In the genomic region with DNA sequence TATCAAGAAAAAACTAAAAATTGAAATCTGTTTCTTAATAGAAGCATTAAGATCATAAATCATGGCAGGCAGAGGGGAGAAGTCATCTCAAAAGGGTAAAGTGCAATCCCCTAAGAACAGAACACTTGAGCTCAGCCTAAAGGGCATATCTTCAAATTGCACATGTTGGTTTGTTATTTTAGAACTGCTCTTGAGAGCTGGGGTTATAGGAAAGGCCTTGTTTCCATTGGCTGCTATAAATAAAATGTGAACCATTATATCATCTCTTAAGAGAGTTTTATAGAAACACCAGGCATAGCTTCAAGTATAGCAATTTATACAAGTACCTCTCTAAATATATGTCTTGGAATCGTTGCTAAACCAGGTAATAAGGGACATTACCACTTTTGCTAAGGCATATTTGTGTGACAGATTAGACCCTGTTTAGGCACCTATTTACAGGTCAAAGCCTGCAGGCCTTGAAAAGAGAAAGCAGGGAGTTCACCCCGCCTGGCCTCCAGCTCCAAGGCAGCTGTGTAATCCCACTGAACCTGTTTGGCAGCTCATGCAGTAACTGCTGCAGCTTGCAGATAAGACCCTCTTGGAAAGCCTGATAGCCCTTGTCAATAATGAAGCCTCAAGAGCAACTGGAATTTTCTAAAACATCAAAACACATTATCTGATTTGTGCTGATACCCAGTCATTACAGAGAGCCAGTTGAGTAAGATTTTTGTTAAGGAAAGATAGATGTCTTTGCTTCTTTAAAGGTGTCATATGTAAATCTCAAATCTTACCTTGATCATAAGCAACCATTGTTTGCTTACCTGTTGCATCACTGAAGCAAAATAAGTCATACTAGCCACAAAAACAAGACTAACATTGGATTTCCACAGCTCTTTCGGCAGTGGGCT, we compare ENCODE assay signal across 9 cellular contexts. TPM values are rescaled to one million over a fixed set of nuclear protein-coding genes. Genes with fewer than 3 reads are reported as not detected.
DNase-seq lines count a peak whose midpoint lies in the region; ATAC-seq and TF ChIP-seq lines count a peak whose summit lies in the region.
"Had no signal": no experiment of that assay in that cellular context is flagged by ENCODE, and none has a peak within 500 bp of the region (broad histone marks: within the 10 kb centered on the region; RNA-seq: fewer than 3 reads in every experiment).

No MANE protein-coding gene starts in this region.

- H3K4me1 ChIP-seq in HCT116 (ENCODE audit: control insufficient read depth in 1 of 2, insufficient read depth in 2 of 2, low read length in 2 of 2) (peaks cover 24 to 25% of the 10 kb centered on the region in 2 experiments), neural progenitor cell (peaks cover 15% of the 10 kb centered on the region)

- DNase-seq in HCT116 (ENCODE audit: low read depth, low spot score): no peak
- peak; percentile 100 for DNase-seq in NCI-H510A treated with DMSO at 0.1 percent for 48 hours (lab: John Stamatoyannopoulos, UW)
- peak; percentile 78 for DNase-seq in fibroblast of villous mesenchyme (ENCODE audit: low read depth)
- peak; percentile 60 for DNase-seq in neural progenitor cell (ENCODE audit: low spot score)
- no peak for DNase-seq in stimulated activated CD4-positive, alpha-beta T cell treated with anti-CD3 and anti-CD28 coated beads, Interleukin-4, amount 100 ng/mL, for 24 hours
- DNase-seq in HFFc6: no peak
- DNase-seq in NCI-H1694 (lab: John Stamatoyannopoulos, UW): no peak
- DNase-seq in T-helper 17 cell: no peak
- DNase-seq: activated CD4-positive, alpha-beta T cell treated with anti-CD3 and anti-CD28 coated beads, Interleukin-2, amount 50 U/mL, for 48 hours had no signal

- peaks cover 13% of the 10 kb centered on the region for H3K4me1 Mint-ChIP-seq in neural progenitor cell
- H3K4me1 Mint-ChIP-seq in HFFc6 (ENCODE audit: low read depth): peaks cover 29% of the 10 kb centered on the region
- H3K4me1 Mint-ChIP-seq in T-helper 17 cell: peaks cover 3% of the 10 kb centered on the region

- BruUV-seq in HCT116 (replicated peaks; lab: Mats Ljungman, UMichigan): no TSS peak

- no peak overlapping the region for H3K4me3 ChIP-seq in HCT116 (replicated peaks in 1 of 2; ENCODE audit: low read depth in 1 of 2, low read length in 2 of 2)
- H3K4me3 ChIP-seq in fibroblast of villous mesenchyme (ENCODE audit: low read depth, low read length): no peak overlapping the region
- no peak overlapping the region for H3K4me3 ChIP-seq in neural progenitor cell

- no peak overlapping the region for H3K4me3 Mint-ChIP-seq in neural progenitor cell
- H3K4me3 Mint-ChIP-seq in HFFc6: no peak overlapping the region
- H3K4me3 Mint-ChIP-seq in T-helper 17 cell: no peak overlapping the region

- intact Hi-C loops in HCT116 (cut with micrococcal nuclease): no loop called here

- no peak overlapping the region for H3K27ac Mint-ChIP-seq in neural progenitor cell
- H3K27ac Mint-ChIP-seq in HFFc6: no peak overlapping the region
- no peak overlapping the region for H3K27ac Mint-ChIP-seq in T-helper 17 cell

- TF ChIP-seq CTCF in HCT116 (IDR thresholded peaks at IDR 0.05 in 2 of 3, conservative IDR thresholded peaks at IDR 0.05 in 1 of 3; ENCODE audit: borderline replicate concordance in 1 of 3, insufficient read depth in 1 of 3, low read depth in 2 of 3, low read length in 2 of 3) (no peak), fibroblast of villous mesenchyme (IDR thresholded peaks at IDR 0.05; ENCODE audit: insufficient read depth, low read depth, low read length) (no peak), neural progenitor cell (IDR thresholded peaks at IDR 0.05) (no peak), HFFc6 (IDR thresholded peaks at IDR 0.05) (no peak)

- H2AFZ ChIP-seq in HCT116 (ENCODE audit: low read depth, low read length, poor library complexity, severe bottlenecking) (peak overlapping the region; percentile 63), neural progenitor cell (replicated peaks) (peak overlapping the region; percentile 65)

- H4K20me1 ChIP-seq in HCT116 (ENCODE audit: insufficient read depth) (no peaks in the 10 kb centered on the region), neural progenitor cell (ENCODE audit: low read depth) (no peaks in the 10 kb centered on the region)

- H3K79me2 ChIP-seq in HCT116 (ENCODE audit: insufficient read depth, low read length) (no peaks in the 10 kb centered on the region), neural progenitor cell (ENCODE audit: low read depth) (no peaks in the 10 kb centered on the region)

- H3K9ac ChIP-seq in HCT116 (ENCODE audit: low read length) (no peak overlapping the region), neural progenitor cell (no peak overlapping the region)

- peak; percentile 31; the same call in 1 of the 2 replicates for ATAC-seq in HCT116
- ATAC-seq in T-helper 17 cell: no peak

- H3K27me3 Mint-ChIP-seq in neural progenitor cell (ENCODE audit: insufficient read depth, low read depth): peaks cover 4% of the 10 kb centered on the region
- no peaks in the 10 kb centered on the region; the same call in 1 of the 2 replicates for H3K27me3 Mint-ChIP-seq in HFFc6 (ENCODE audit: insufficient read depth)
- peaks cover 33% of the 10 kb centered on the region for H3K27me3 Mint-ChIP-seq in T-helper 17 cell

- no peaks in the 10 kb centered on the region for H3K9me2 ChIP-seq in HCT116 (ENCODE audit: insufficient read depth)

- H3K36me3 Mint-ChIP-seq in neural progenitor cell: no peaks in the 10 kb centered on the region
- no peaks in the 10 kb centered on the region for H3K36me3 Mint-ChIP-seq in HFFc6 (ENCODE audit: low read depth)
- H3K36me3 Mint-ChIP-seq in T-helper 17 cell (ENCODE audit: low read depth): peaks cover 4% of the 10 kb centered on the region

- H3K27ac ChIP-seq in HCT116 (ENCODE audit: low read depth, low read length) (no peak overlapping the region), neural progenitor cell (no peak overlapping the region)

- TF ChIP-seq RAD21 in HCT116 (IDR thresholded peaks at IDR 0.05; ENCODE audit: low read depth): no peak

- no peaks in the 10 kb centered on the region for H3K9me3 Mint-ChIP-seq in neural progenitor cell
- H3K9me3 Mint-ChIP-seq in HFFc6: no peaks in the 10 kb centered on the region

- peak overlapping the region; percentile 34 for H3K4me2 ChIP-seq in HCT116 (ENCODE audit: low read length)
- peak overlapping the region; percentile 46 for H3K4me2 ChIP-seq in neural progenitor cell

- H3F3A ChIP-seq in neural progenitor cell (ENCODE audit: low read depth): no peaks in the 10 kb centered on the region

- H3K9me3 ChIP-seq in HCT116 (ENCODE audit: control insufficient read depth in 1 of 2, insufficient read depth in 1 of 2, low read depth in 1 of 2, low read length in 2 of 2) (no peaks in the 10 kb centered on the region), neural progenitor cell (ENCODE audit: low read depth) (no peaks in the 10 kb centered on the region), T-helper 17 cell (ENCODE audit: control insufficient read depth, low read length, poor library complexity, severe bottlenecking) (no peaks in the 10 kb centered on the region)

- CTCF ChIA-PET in HCT116 (lab: Charles Lee): interaction anchor here (0.8 to 2.0 kb wide), 3 partner anchors 15 to 280 kb away, joined by 4 to 8 read pairs (median 7); no protein-coding TSS in a partner anchor

- H3K27me3 ChIP-seq in HCT116 (ENCODE audit: insufficient read depth, low read length) (no peaks in the 10 kb centered on the region), neural progenitor cell (no peaks in the 10 kb centered on the region)

- POLR2A ChIA-PET in HCT116 (lab: Charles Lee): no interaction called here

- RAD21 ChIA-PET in HCT116 (lab: Charles Lee; ENCODE audit: low non-redundant PET in 1 of 2, low total read pairs in 2 of 2, uncharacterized antibody in 2 of 2, unreplicated experiment in 2 of 2): no interaction called here

- H3K36me3 ChIP-seq in HCT116 (ENCODE audit: control insufficient read depth in 1 of 2, insufficient read depth in 2 of 2, low read length in 2 of 2): no peaks in the 10 kb centered on the region
- H3K36me3 ChIP-seq in neural progenitor cell: no peaks in the 10 kb centered on the region

- no peak for TF ChIP-seq POLR2A in HCT116 (IDR thresholded peaks at IDR 0.05; ENCODE audit: borderline replicate concordance, extremely low read depth, insufficient read depth, insufficient read length)

TF ChIP-seq in HCT116, 20 proteins besides CTCF, POLR2A, EP300 and RAD21:
- TF ChIP-seq SP1 (IDR thresholded peaks at IDR 0.05; ENCODE audit: low read depth) (0 out of 2 replicates have a peak, but pooled peaks have one; percentile 36), JUND (IDR thresholded peaks at IDR 0.05) (0 out of 2 replicates have a peak, but pooled peaks have one; percentile 14), SRF (IDR thresholded peaks at IDR 0.05; ENCODE audit: low read depth) (no peak), CEBPB (IDR thresholded peaks at IDR 0.05; ENCODE audit: low read depth) (no peak; the same call in 1 of the 2 replicates), CBX3 (IDR thresholded peaks at IDR 0.05; ENCODE audit: low read depth) (0 out of 2 replicates have a peak, but pooled peaks have one; percentile 33)

RNA-seq across cellular contexts. Expression of gene SYDE2, which starts 24.2 kb away (rescaled TPM):
- total RNA-seq in HCT116 (2021; ENCODE audit: unreplicated experiment) (5.3 TPM), fibroblast of villous mesenchyme (24.2 and 27.6 TPM in 2 replicates), neural progenitor cell (ENCODE audit: low replicate concordance) (10.9 and 12.0 TPM in 2 replicates), T-helper 17 cell (1 to 10 TPM; 2.7 to 2.8 TPM)
- polyA plus RNA-seq in HCT116 (2012): 0.74 and 0.85 TPM in 2 replicates
- 10 to 100 TPM in 4 of 6 experiments, 1 to 10 TPM in 2; 9.1 to 12.3 (median 10.3) TPM for total RNA-seq in HFFc6 (2021; fragmentation: NEBNext Ultra II Directional; extraction: Animal tissue kit (Norgen Biotek cat#: 25700))

RNA-seq across cellular contexts. Expression of gene C1orf52, which starts 34.5 kb away (rescaled TPM):
- total RNA-seq in HCT116 (2021; ENCODE audit: unreplicated experiment) (23.3 TPM), fibroblast of villous mesenchyme (14.2 and 23.7 TPM in 2 replicates), neural progenitor cell (ENCODE audit: low replicate concordance) (33.2 and 55.8 TPM in 2 replicates), T-helper 17 cell (10 to 100 TPM; 51.5 to 51.7 TPM)
- 19.9 and 20.1 TPM in 2 replicates for polyA plus RNA-seq in HCT116 (2012)
- total RNA-seq in HFFc6 (2021; fragmentation: NEBNext Ultra II Directional; extraction: Animal tissue kit (Norgen Biotek cat#: 25700)): 10 to 100 TPM; 20.6 to 26.1 (median 22.7) TPM

RNA-seq across cellular contexts. Expression of gene BCL10, which starts 51.5 kb away (rescaled TPM):
- 33.8 TPM for total RNA-seq in HCT116 (2021; ENCODE audit: unreplicated experiment)
- 10.7 and 12.1 TPM in 2 replicates for polyA plus RNA-seq in HCT116 (2012)
- 23.2 and 36.7 TPM in 2 replicates for total RNA-seq in fibroblast of villous mesenchyme
- total RNA-seq in neural progenitor cell (ENCODE audit: low replicate concordance): 17.4 and 28.2 TPM in 2 replicates
- 10 to 100 TPM; 33.4 to 45.6 (median 39.2) TPM for total RNA-seq in HFFc6 (2021; fragmentation: NEBNext Ultra II Directional; extraction: Animal tissue kit (Norgen Biotek cat#: 25700))
- total RNA-seq in T-helper 17 cell: 10 to 100 TPM; 49.8 to 51.9 TPM

Comparison
In these comparisons a context has a peak if more than half of its experiments do, and no peak if none do; other contexts are left out.
1. DNase-seq: peak in NCI-H510A treated with DMSO at 0.1 percent for 48 hours (single experiment), fibroblast of villous mesenchyme (single experiment) and neural progenitor cell (single experiment); none in HCT116 (single experiment), stimulated activated CD4-positive, alpha-beta T cell treated with anti-CD3 and anti-CD28 coated beads, Interleukin-4, amount 100 ng/mL, for 24 hours (single experiment), HFFc6 (single experiment), NCI-H1694 (single experiment) and T-helper 17 cell (0 of 3).